ENCODE assay signal across 23 cellular contexts in the genomic region with DNA sequence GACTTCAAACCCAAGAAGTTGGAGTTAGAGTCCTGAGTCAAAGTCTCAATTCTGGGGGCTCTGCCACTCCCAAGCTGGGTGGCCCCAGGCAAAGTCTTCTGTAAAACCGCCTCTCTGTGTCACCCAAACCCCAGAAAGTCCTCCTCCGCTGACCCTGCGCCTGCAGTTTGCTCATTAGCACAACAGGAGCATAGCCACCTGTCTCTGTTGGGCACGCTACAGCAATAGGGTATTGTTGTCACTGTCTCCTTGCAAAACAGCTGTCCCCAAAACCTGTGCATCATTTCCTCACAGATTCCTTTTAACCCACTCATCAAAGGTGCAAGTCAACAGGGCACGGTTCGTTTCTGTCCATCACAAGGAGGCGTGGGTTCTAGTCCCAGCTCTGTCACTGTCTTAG. TPM values are rescaled to one million over a fixed set of nuclear protein-coding genes. Genes with fewer than 3 reads are reported as not detected.
DNase-seq lines count a peak whose midpoint lies in the region; ATAC-seq and TF ChIP-seq lines count a peak whose summit lies in the region.
"Had no signal": no experiment of that assay in that cellular context is flagged by ENCODE, and none has a peak within 500 bp of the region (broad histone marks: within the 10 kb centered on the region; RNA-seq: fewer than 3 reads in every experiment).

No MANE protein-coding gene starts in this region.

- intact Hi-C loops in IMR-90 (cut with micrococcal nuclease), result no loop called here
- intact Hi-C loops in thyroid gland (cut with DNase I), result no loop called here

- H4K20me1 ChIP-seq in IMR-90 (ENCODE audit: insufficient read depth, low read length), result no peaks in the 10 kb centered on the region
- H4K20me1 ChIP-seq in osteoblast (ENCODE audit: insufficient read depth, low read length), result no peaks in the 10 kb centered on the region

- peak overlapping the region; percentile 85 for H4K91ac ChIP-seq in IMR-90 (ENCODE audit: insufficient read depth, low read depth, low read length)

- no peak for TF ChIP-seq CTCF in IMR-90 (conservative IDR thresholded peaks at IDR 0.05; ENCODE audit: low read depth, low read length)
- no peak for TF ChIP-seq CTCF in endodermal cell (conservative IDR thresholded peaks at IDR 0.05)
- no peak for TF ChIP-seq CTCF in osteoblast (IDR thresholded peaks at IDR 0.05; ENCODE audit: extremely low read depth, low read depth, low read length)
- no peak for TF ChIP-seq CTCF in thyroid gland (IDR thresholded peaks at IDR 0.05)

- peaks cover 48% of the 10 kb centered on the region for H3K9me3 Mint-ChIP-seq in endodermal cell
- H3K9me3 Mint-ChIP-seq: CD8-positive, alpha-beta T cell; dendritic cell treated with granulocyte-macrophage colony-stimulating factor and Interleukin-4, amounts not matched to agents 40 ng/mL and 50 ng/mL, for 4 days; stimulated activated memory B cell treated with anti-CD40 and anti-IgM and Interleukin-4, amounts not matched to agents 10 μg/mL and 1 μg/mL and 100 μg/mL, for 72 hours had no signal

- WGBS in IMR-90 (ENCODE audit: extremely low coverage in 2 of 2, insufficient read length in 1 of 2), 2 experiments, result 40% methylated on average over 1 of the region's 7 CpGs; no CpG with 5 or more reads in 1 of the 2 experiments
- 50 to 80% methylated on average over 2 to 7 of the region's 7 CpGs for WGBS in endodermal cell (ENCODE audit: insufficient coverage in 1 of 2, insufficient read length in 1 of 2), 2 experiments
- 89 to 90% methylated on average over 2 to 7 of the region's 7 CpGs for WGBS in thyroid gland, 2 donors

- H3K4me3 ChIP-seq in IMR-90 (ENCODE audit: insufficient read depth, low read depth, low read length) (no peak overlapping the region), endodermal cell (ENCODE audit: low read length) (no peak overlapping the region), osteoblast (ENCODE audit: insufficient read depth, low read length) (no peak overlapping the region), thyroid gland (replicated peaks in 1 of 3) (no peak overlapping the region)
- H3K4me3 ChIP-seq: psoas muscle, testis had no signal

- peaks cover 29% of the 10 kb centered on the region for H3K4me1 Mint-ChIP-seq in endodermal cell

- H3K79me1 ChIP-seq in IMR-90 (ENCODE audit: low read depth in 1 of 2, low read length in 2 of 2), result no peaks in the 10 kb centered on the region

- H3K4me2 ChIP-seq in IMR-90 (ENCODE audit: low read depth, low read length) (no peak overlapping the region), osteoblast (ENCODE audit: insufficient read depth, low read length) (no peak overlapping the region)

- peak overlapping the region; percentile 87 for H2BK20ac ChIP-seq in IMR-90 (ENCODE audit: low read depth, low read length)

- H3K4ac ChIP-seq in IMR-90 (ENCODE audit: low read depth, low read length), result peak overlapping the region; percentile 81

- H2AK5ac ChIP-seq in IMR-90 (ENCODE audit: low read depth, low read length), result peak overlapping the region; percentile 35; the same call in 1 of the 2 replicates

- no peak overlapping the region for H3K4me3 Mint-ChIP-seq in endodermal cell
- H3K4me3 Mint-ChIP-seq: CD8-positive, alpha-beta T cell; dendritic cell treated with granulocyte-macrophage colony-stimulating factor and Interleukin-4, amounts not matched to agents 40 ng/mL and 50 ng/mL, for 4 days; stimulated activated memory B cell treated with anti-CD40 and anti-IgM and Interleukin-4, amounts not matched to agents 10 μg/mL and 1 μg/mL and 100 μg/mL, for 72 hours had no signal

- peaks cover 58% of the 10 kb centered on the region for H3K4me1 ChIP-seq in ES-I3 (ENCODE audit: insufficient read depth, low read length)
- H3K4me1 ChIP-seq in IMR-90 (ENCODE audit: control insufficient read depth, insufficient read depth, low read length), result peaks cover 13% of the 10 kb centered on the region
- no peaks in the 10 kb centered on the region for H3K4me1 ChIP-seq in endodermal cell (ENCODE audit: control insufficient read depth, insufficient read depth, low read length)
- peaks cover 38% of the 10 kb centered on the region for H3K4me1 ChIP-seq in osteoblast (ENCODE audit: insufficient read depth, low read length)
- peaks cover 6 to 9% of the 10 kb centered on the region in 2 donors for H3K4me1 ChIP-seq in thyroid gland
- H3K4me1 ChIP-seq: breast epithelium, psoas muscle, testis had no signal

- CTCF ChIA-PET in IMR-90 (lab: Yijun Ruan, JAX), result interaction anchor here (0.7 kb wide), 1 partner anchor 495 kb away, joined by 3 read pairs; no protein-coding TSS in a partner anchor

- H4K8ac ChIP-seq in IMR-90 (ENCODE audit: low read depth in 2 of 2, low read length in 2 of 2), result peak overlapping the region; percentile 88 to 89

- BruUV-seq in IMR-90 (replicated peaks; lab: Mats Ljungman, UMichigan), result no TSS peak

- H3K56ac ChIP-seq in IMR-90 (ENCODE audit: extremely low read depth, insufficient read depth, low read length), result no peak overlapping the region; the same call in 1 of the 2 replicates

- H2BK5ac ChIP-seq in IMR-90 (ENCODE audit: low read depth, low read length, poor library complexity, severe bottlenecking), result peak overlapping the region; percentile 23

- H3K36me3 Mint-ChIP-seq in endodermal cell (ENCODE audit: low read depth), result peaks cover 21% of the 10 kb centered on the region

- H3K9ac ChIP-seq in ES-I3 (ENCODE audit: low read depth, low read length), result peak overlapping the region; percentile 34; the same call in 1 of the 2 replicates
- no peak overlapping the region for H3K9ac ChIP-seq in IMR-90 (ENCODE audit: low read depth, low read length)
- H3K9ac ChIP-seq in endodermal cell (ENCODE audit: extremely low read depth, low read length, poor library complexity, severe bottlenecking), result no peak overlapping the region

- in situ Hi-C loops in IMR-90 (cut with MboI; ENCODE audit: low sequenced_read_pairs), result no loop called here

- H3K27me3 ChIP-seq in IMR-90 (ENCODE audit: control insufficient read depth, insufficient read depth, low read length) (no peaks in the 10 kb centered on the region; the same call in 1 of the 2 replicates), endodermal cell (ENCODE audit: control insufficient read depth, insufficient read depth, low read length, poor library complexity, severe bottlenecking) (no peaks in the 10 kb centered on the region), osteoblast (ENCODE audit: insufficient read depth, low read length) (no peaks in the 10 kb centered on the region), thyroid gland (no peaks in the 10 kb centered on the region)
- H3K27me3 ChIP-seq: testis had no signal

- peak overlapping the region; percentile 62; the same call in 1 of the 2 replicates for H3K18ac ChIP-seq in IMR-90 (ENCODE audit: low read depth, low read length)

- dilution Hi-C loops in IMR-90 (cut with HindIII; ENCODE audit: low sequenced_read_pairs, unreplicated experiment), result no loop called here

- peak overlapping the region; percentile 94 for H4K5ac ChIP-seq in IMR-90 (ENCODE audit: low read depth, low read length)

- no peak for DNase-seq in IMR-90
- no peak for DNase-seq in endodermal cell
- DNase-seq in osteoblast (ENCODE audit: insufficient read length, low spot score, missing footprints), result no peak
- DNase-seq in activated naive CD4-positive, alpha-beta T cell (lab: John Stamatoyannopoulos, UW), result no peak
- no peak for DNase-seq in AML-193 (lab: John Stamatoyannopoulos, UW)
- DNase-seq in thyroid gland, result no peak
- DNase-seq in NCI-H524 treated with DMSO at 0.1 percent for 48 hours (lab: John Stamatoyannopoulos, UW), result no peak
- DNase-seq: activated gamma-delta T cell treated with Interleukin-2 at 50 U/mL for 16 hours; activated T-cell treated with anti-CD3 and anti-CD28 coated beads, Interleukin-2, amount 50 U/mL, for 1 hour; CD8-positive, alpha-beta T cell; GDM1; MM.1S; NCI-H1436 treated with DMSO at 0.1 percent for 48 hours; RPMI8226 had no signal

- TF ChIP-seq POLR2A in IMR-90 (IDR thresholded peaks at IDR 0.05; ENCODE audit: low read depth, low read length) (no peak), thyroid gland (IDR thresholded peaks at IDR 0.05) (no peak)

- H3K27ac Mint-ChIP-seq in endodermal cell, result peak overlapping the region; percentile 80
- H3K27ac Mint-ChIP-seq: CD8-positive, alpha-beta T cell; dendritic cell treated with granulocyte-macrophage colony-stimulating factor and Interleukin-4, amounts not matched to agents 40 ng/mL and 50 ng/mL, for 4 days; stimulated activated memory B cell treated with anti-CD40 and anti-IgM and Interleukin-4, amounts not matched to agents 10 μg/mL and 1 μg/mL and 100 μg/mL, for 72 hours had no signal

- no peaks in the 10 kb centered on the region for H3K9me3 ChIP-seq in ES-I3 (ENCODE audit: control insufficient read depth, insufficient read depth, low read length)
- H3K9me3 ChIP-seq in IMR-90 (ENCODE audit: control insufficient read depth, insufficient read depth, low read length), result 0 out of 2 replicates have a peak, but pooled peaks cover 3% of the 10 kb centered on the region
- no peaks in the 10 kb centered on the region for H3K9me3 ChIP-seq in endodermal cell (ENCODE audit: control insufficient read depth, low read length)
- no peaks in the 10 kb centered on the region for H3K9me3 ChIP-seq in osteoblast (ENCODE audit: low read depth, low read length)
- H3K9me3 ChIP-seq in thyroid gland, result no peaks in the 10 kb centered on the region
- H3K9me3 ChIP-seq: breast epithelium, psoas muscle, testis had no signal

- no peaks in the 10 kb centered on the region for H3K79me2 ChIP-seq in osteoblast (ENCODE audit: insufficient read depth, low read length)

- H3K36me3 ChIP-seq in ES-I3 (ENCODE audit: insufficient read depth, low read length), result no peaks in the 10 kb centered on the region
- H3K36me3 ChIP-seq in IMR-90 (ENCODE audit: control insufficient read depth, insufficient read depth, low read length), result peaks cover 3% of the 10 kb centered on the region; the same call in 1 of the 2 replicates
- H3K36me3 ChIP-seq in endodermal cell (ENCODE audit: control insufficient read depth, insufficient read depth, low read length), result peaks cover 15% of the 10 kb centered on the region
- no peaks in the 10 kb centered on the region for H3K36me3 ChIP-seq in osteoblast (ENCODE audit: insufficient read depth, low read length)
- H3K36me3 ChIP-seq in thyroid gland, result peaks cover 0 to 5% of the 10 kb centered on the region in 2 donors
- H3K36me3 ChIP-seq: breast epithelium had no signal

- H2AK9ac ChIP-seq in IMR-90 (replicated peaks; ENCODE audit: low read depth, low read length, poor library complexity), result peak overlapping the region; percentile 38

- H3K23ac ChIP-seq in IMR-90 (ENCODE audit: low read depth, low read length), result peak overlapping the region; percentile 92; the same call in 1 of the 2 replicates

- POLR2A ChIA-PET in IMR-90 (lab: Charles Lee; ENCODE audit: unreplicated experiment), result no interaction called here

- peak overlapping the region; percentile 82; the same call in 2 of the 3 replicates for H2BK15ac ChIP-seq in IMR-90 (ENCODE audit: low read depth, low read length)

- H2BK120ac ChIP-seq in IMR-90 (ENCODE audit: low read depth, low read length), result peak overlapping the region; percentile 88

- H3K14ac ChIP-seq in IMR-90 (replicated peaks; ENCODE audit: low read depth, low read length), result peak overlapping the region; percentile 70

- TF ChIP-seq RAD21 in IMR-90 (IDR thresholded peaks at IDR 0.05; ENCODE audit: low read length), result no peak

- H3K27me3 Mint-ChIP-seq in endodermal cell (ENCODE audit: insufficient read depth), result no peaks in the 10 kb centered on the region
- H3K27me3 Mint-ChIP-seq: dendritic cell treated with granulocyte-macrophage colony-stimulating factor and Interleukin-4, amounts not matched to agents 40 ng/mL and 50 ng/mL, for 4 days; stimulated activated memory B cell treated with anti-CD40 and anti-IgM and Interleukin-4, amounts not matched to agents 10 μg/mL and 1 μg/mL and 100 μg/mL, for 72 hours had no signal

- peaks cover 5% of the 10 kb centered on the region; the same call in 1 of the 2 replicates for H3K9me1 ChIP-seq in IMR-90 (ENCODE audit: insufficient read depth, low read length)

- ATAC-seq in IMR-90 (ENCODE audit: low read depth), result no peak
- ATAC-seq: activated CD4-positive, CD25-positive, alpha-beta regulatory T cell treated with anti-CD3 and anti-CD28 coated beads, Interleukin-2, amount 50 U/mL, for 24 hours; CD8-positive, alpha-beta T cell; left lobe of liver; stimulated activated memory B cell treated with anti-CD40 and anti-IgM and Interleukin-4, amounts not matched to agents 10 μg/mL and 1 μg/mL and 100 μg/mL, for 72 hours had no signal

- peak overlapping the region; percentile 83 for H3K27ac ChIP-seq in IMR-90 (ENCODE audit: insufficient read depth, low read length)
- no peak overlapping the region for H3K27ac ChIP-seq in endodermal cell (ENCODE audit: low read depth, low read length)
- peak overlapping the region; percentile 82 for H3K27ac ChIP-seq in osteoblast (ENCODE audit: low read depth, low read length)
- H3K27ac ChIP-seq in thyroid gland, result peak overlapping the region in 1 of 3 donors; percentile 12
- H3K27ac ChIP-seq: psoas muscle, testis had no signal

- H2AFZ ChIP-seq in IMR-90 (replicated peaks; ENCODE audit: low read length, poor library complexity) (peak overlapping the region; percentile 64), osteoblast (ENCODE audit: low read length) (no peak overlapping the region)

RNA-seq across cellular contexts. Expression of a gene that starts 8.0 kb away (rescaled TPM):
- not detected in 2 replicates for total RNA-seq in IMR-90 (2012; rRNA removed)
- polyA plus RNA-seq in IMR-90 (2012; rRNA removed), result not detected in 2 replicates
- not detected in 2 replicates for polyA plus RNA-seq in IMR-90 (2012; cell fraction: cytosol; rRNA removed)
- not detected in 2 replicates for polyA plus RNA-seq in IMR-90 (2012; cell fraction: nucleus; rRNA removed; ENCODE audit: low replicate concordance)
- not detected for total RNA-seq in endodermal cell
- not detected for polyA plus RNA-seq in endodermal cell (2013, experiment 1 of 2)
- polyA plus RNA-seq in endodermal cell (2013, experiment 2 of 2), result not detected
- not detected in 2 replicates for total RNA-seq in osteoblast
- total RNA-seq in thyroid gland, result not detected
- total RNA-seq: breast epithelium; CD8-positive, alpha-beta T cell; left lobe of liver; psoas muscle; testis had no signal
- polyA plus RNA-seq: psoas muscle, small intestine had no signal

RNA-seq across cellular contexts. Expression of a gene that starts 36.0 kb away (rescaled TPM):
- 75.3 and 87.1 TPM in 2 replicates for total RNA-seq in IMR-90 (2012; rRNA removed)
- polyA plus RNA-seq in IMR-90 (2012; rRNA removed), result 48.2 and 51.8 TPM in 2 replicates
- polyA plus RNA-seq in IMR-90 (2012; cell fraction: cytosol; rRNA removed), result 17.9 and 28.5 TPM in 2 replicates
- polyA plus RNA-seq in IMR-90 (2012; cell fraction: nucleus; rRNA removed; ENCODE audit: low replicate concordance), result 7.0 and 26.5 TPM in 2 replicates
- total RNA-seq in endodermal cell, result 10 to 100 TPM; 45.0 to 46.5 TPM
- polyA plus RNA-seq in endodermal cell (2013, experiment 1 of 2), result 55.2 TPM
- 48.6 TPM for polyA plus RNA-seq in endodermal cell (2013, experiment 2 of 2)
- total RNA-seq in osteoblast, result 85.0 and 88.1 TPM in 2 replicates
- 10 to 100 TPM; 63.5 to 96.7 (median 80.7) TPM for total RNA-seq in thyroid gland
